In genomic region chr9:136953771-136954269, GRCh38 we compare ENCODE assay signal across 17 cellular contexts. TPM values are rescaled to one million over a fixed set of nuclear protein-coding genes. Genes with fewer than 3 reads are reported as not detected.
DNase-seq lines count a peak whose midpoint lies in the region; ATAC-seq and TF ChIP-seq lines count a peak whose summit lies in the region.
"Had no signal": no experiment of that assay in that cellular context is flagged by ENCODE, and none has a peak within 500 bp of the region (broad histone marks: within the 10 kb centered on the region; RNA-seq: fewer than 3 reads in every experiment).

No MANE protein-coding gene starts in this region.

- ATAC-seq in Right ventricle myocardium superior (ENCODE audit: poor library complexity) (no peak), lower lobe of right lung (no peak)
- ATAC-seq: A549 had no signal

- H3K27me3 ChIP-seq in lower lobe of right lung (ENCODE audit: low read depth) (no peaks in the 10 kb centered on the region), spleen (replicated peaks in 1 of 7) (no peaks in the 10 kb centered on the region), esophagus muscularis mucosa (peaks cover 0 to 3% (median 0%) of the 10 kb centered on the region in 4 donors)
- H3K27me3 ChIP-seq: BLaER1 had no signal

- intact Hi-C loops in Right ventricle myocardium superior (cut with DNase I) = no loop called here
- intact Hi-C loops in cardiac septum (cut with DNase I) = loop anchor here (2.0 kb wide), 1 partner anchor 21 kb away; no protein-coding TSS in a partner anchor
- intact Hi-C loops in lower lobe of right lung (cut with DNase I) = no loop called here
- intact Hi-C loops in spleen (cut with DNase I; ENCODE audit: low total_unique reads) = no loop called here
- intact Hi-C loops in esophagus muscularis mucosa (cut with DNase I) = loop anchor here (5.0 kb wide), 1 partner anchor 167 kb away; no protein-coding TSS in a partner anchor

- TF ChIP-seq CTCF in lower lobe of right lung (IDR thresholded peaks at IDR 0.05) (no peak), spleen (IDR thresholded peaks at IDR 0.05 in 8 of 11, conservative IDR thresholded peaks at IDR 0.05 in 3 of 11) (no peak), esophagus muscularis mucosa (IDR thresholded peaks at IDR 0.05) (no peak)

- H3K4me3 ChIP-seq in lower lobe of right lung (no peak overlapping the region), spleen (peak overlapping the region in 3 of 8 donors; percentile 17 to 45 (median 34)), esophagus muscularis mucosa (no peak overlapping the region)
- H3K4me3 ChIP-seq: A549, BLaER1 had no signal

- H3K27ac ChIP-seq in caudate nucleus (ENCODE audit: low read depth, low read length) (peak overlapping the region; percentile 8), lower lobe of right lung (no peak overlapping the region), spleen (peak overlapping the region in 1 of 8 donors; percentile 8), esophagus muscularis mucosa (replicated peaks in 1 of 4) (no peak overlapping the region)
- H3K27ac ChIP-seq: 22Rv1, A549, BLaER1 had no signal

- no peak for TF ChIP-seq EP300 in esophagus muscularis mucosa (IDR thresholded peaks at IDR 0.05)

- DNase-seq in Right ventricle myocardium superior (peak; percentile 17), cardiac septum (ENCODE audit: low spot score) (no peak), caudate nucleus (lab: John Stamatoyannopoulos, UW) (no peak), lower lobe of right lung (peak; percentile 47), spleen (peak; percentile 72), esophagus muscularis mucosa (ENCODE audit: extremely low spot score) (no peak)
- DNase-seq in stimulated activated CD4-positive, alpha-beta T cell treated with anti-CD3 and anti-CD28 coated beads, Interleukin-2, amount 100 ng/mL, for 48 hours = no peak
- DNase-seq: DMS79 treated with DMSO at 0.1 percent for 48 hours, GF-D8, GOT3, H9 had no signal

- 82 to 86% (median 84%) methylated on average over 12 to 19 of the region's 19 CpGs for WGBS in spleen, 5 donors
- WGBS in esophagus muscularis mucosa = no CpG with 5 or more reads among the region's 19 CpGs

- H3K36me3 ChIP-seq in lower lobe of right lung (no peaks in the 10 kb centered on the region), spleen (no peaks in the 10 kb centered on the region), esophagus muscularis mucosa (no peaks in the 10 kb centered on the region)
- H3K36me3 ChIP-seq: BLaER1 had no signal

- no peaks in the 10 kb centered on the region for H3K9me3 ChIP-seq in lower lobe of right lung
- no peaks in the 10 kb centered on the region for H3K9me3 ChIP-seq in spleen
- no peaks in the 10 kb centered on the region for H3K9me3 ChIP-seq in esophagus muscularis mucosa
- H3K9me3 ChIP-seq: A549, BLaER1 had no signal

- TF ChIP-seq POLR2A in spleen (IDR thresholded peaks at IDR 0.05) (no peak), esophagus muscularis mucosa (IDR thresholded peaks at IDR 0.05; ENCODE audit: low read depth) (no peak)

- H3K4me1 ChIP-seq in lower lobe of right lung = peaks cover 15% of the 10 kb centered on the region
- H3K4me1 ChIP-seq in spleen = peaks cover 9 to 51% (median 25%) of the 10 kb centered on the region in 6 donors
- peaks cover 17 to 23% (median 19%) of the 10 kb centered on the region in 4 donors for H3K4me1 ChIP-seq in esophagus muscularis mucosa

RNA-seq across cellular contexts. Expression of gene LCN12, which starts 1.7 kb away (rescaled TPM):
- total RNA-seq in Right ventricle myocardium superior = 2.1 TPM
- 20.7 TPM for total RNA-seq in cardiac septum
- 1.9 TPM for total RNA-seq in lower lobe of right lung
- total RNA-seq in spleen = 10 to 100 TPM in 4 of 7 donors, 1 to 10 TPM in 3; 3.1 to 63.4 (median 12.5) TPM
- polyA plus RNA-seq in spleen = 1 to 10 TPM in 2 of 3 donors, under 1 TPM in 1; 0.83 to 6.7 (median 4.8) TPM
- not detected for total RNA-seq in esophagus muscularis mucosa
- polyA plus RNA-seq: AG04450; CD14-positive monocyte; CD4-positive, alpha-beta memory T cell had no signal

RNA-seq across cellular contexts. Expression of gene C8G, which starts 8.8 kb away (rescaled TPM):
- total RNA-seq in Right ventricle myocardium superior (1.1 TPM), cardiac septum (3.4 TPM), lower lobe of right lung (2.2 TPM), spleen (1 to 10 TPM in 6 of 7 donors, not detected in 1; 2.3 to 7.4 (median 3.8) TPM), esophagus muscularis mucosa (not detected)
- 1 to 10 TPM; 3.2 to 4.3 (median 3.7) TPM for polyA plus RNA-seq in spleen

RNA-seq across cellular contexts. Expression of gene FBXW5, which starts 9.3 kb away (rescaled TPM):
- 142 TPM for total RNA-seq in Right ventricle myocardium superior
- 162 TPM for total RNA-seq in cardiac septum
- total RNA-seq in lower lobe of right lung = 83.2 TPM
- 100 to 1,000 TPM in 6 of 7 donors, 10 to 100 TPM in 1; 97.6 to 170 (median 105) TPM for total RNA-seq in spleen
- 100 to 1,000 TPM in 2 of 3 donors, 10 to 100 TPM in 1; 90.8 to 154 (median 123) TPM for polyA plus RNA-seq in spleen
- 100 to 1,000 TPM; 238 to 303 (median 267) TPM for total RNA-seq in esophagus muscularis mucosa

RNA-seq across cellular contexts. Expression of gene PTGDS, which starts 23.5 kb away (rescaled TPM):
- 6,152 TPM for total RNA-seq in Right ventricle myocardium superior
- 1,323 TPM for total RNA-seq in cardiac septum
- total RNA-seq in lower lobe of right lung = 225 TPM
- 100 to 1,000 TPM; 134 to 457 (median 378) TPM for total RNA-seq in spleen
- 1,000 to 10,000 TPM in 1 of 3 donors, 100 to 1,000 TPM in 2; 462 to 1,396 (median 703) TPM for polyA plus RNA-seq in spleen
- 10 to 100 TPM; 10.4 to 77.9 (median 51.6) TPM for total RNA-seq in esophagus muscularis mucosa

RNA-seq across cellular contexts. Expression of gene LCNL1, which starts 29.0 kb away (rescaled TPM):
- total RNA-seq in Right ventricle myocardium superior (9.7 TPM), cardiac septum (5.9 TPM), lower lobe of right lung (1.9 TPM), spleen (1 to 10 TPM; 1.8 to 8.3 (median 3.3) TPM), esophagus muscularis mucosa (under 1 TPM in 3 of 4 donors, not detected in 1; 0.11 to 0.42 (median 0.39) TPM)
- 1 to 10 TPM; 1.3 to 4.7 (median 2.3) TPM for polyA plus RNA-seq in spleen
- polyA plus RNA-seq: CD14-positive monocyte; CD4-positive, alpha-beta memory T cell had no signal

Comparison
In these comparisons a context has a peak if more than half of its experiments do, and no peak if none do; other contexts are left out.
1. DNase-seq: peak in Right ventricle myocardium superior (single experiment), lower lobe of right lung (single experiment) and spleen (single experiment); none in cardiac septum (single experiment), caudate nucleus (0 of 61), esophagus muscularis mucosa (single experiment) and stimulated activated CD4-positive, alpha-beta T cell treated with anti-CD3 and anti-CD28 coated beads, Interleukin-2, amount 100 ng/mL, for 48 hours (0 of 2).
2. intact Hi-C loops: an anchor here in cardiac septum (2.0 kb wide) and esophagus muscularis mucosa (5.0 kb wide); none called in Right ventricle myocardium superior, lower lobe of right lung and spleen.